9 cellular contexts compared by ENCODE assay signal in genomic region chr22:19959587-19960490, GRCh38. TPM values are rescaled to one million over a fixed set of nuclear protein-coding genes. Genes with fewer than 3 reads are reported as not detected.
A peak's percentile ranks its signal among the peaks of the same experiment; 100 is the strongest.
DNase-seq lines count a peak whose midpoint lies in the region; ATAC-seq, FAIRE-seq and TF ChIP-seq lines count a peak whose summit lies in the region.
"Had no signal": no experiment of that assay in that cellular context is flagged by ENCODE, and none has a peak within 500 bp of the region (broad histone marks: within the 10 kb centered on the region; RNA-seq: fewer than 3 reads in every experiment).

No MANE protein-coding gene starts in this region.

- intact Hi-C loops in colonic mucosa (cut with DNase I) = loop anchor here (10.0 kb wide), 1 partner anchor 155 kb away; the partner anchor contains the start of genes RANBP1 and TRMT2A
- intact Hi-C loops in HepG2 (cut with micrococcal nuclease; ENCODE audit: unreplicated experiment) = no loop called here

- no peaks in the 10 kb centered on the region for H4K20me1 ChIP-seq in HepG2 (ENCODE audit: insufficient read depth, low read length)

- in situ Hi-C loops in HepG2 (cut with HindIII; ENCODE audit: extremely low pct_ligation_motif_present, low pct_unique_long_range_greater_than_20kb) = no loop called here

- H3K4me1 ChIP-seq in HUES64 (ENCODE audit: insufficient read depth, low read length) (peaks cover 18% of the 10 kb centered on the region), colonic mucosa (peaks cover 16% of the 10 kb centered on the region), HepG2 (ENCODE audit: insufficient read depth, low read length) (peaks cover 63% of the 10 kb centered on the region), stomach smooth muscle (ENCODE audit: control insufficient read depth, insufficient read depth, low read length) (peaks cover 38% of the 10 kb centered on the region)

- DNase-seq in colonic mucosa (no peak), HepG2 (ENCODE audit: low spot score) (no peak), HEK293T (ENCODE audit: extremely low spot score) (no peak)
- DNase-seq in activated effector memory CD4-positive, alpha-beta T cell treated with anti-CD3 and anti-CD28 coated beads, Interleukin-2, amount 50 U/mL, for 16 hours = no peak
- DNase-seq: activated CD4-positive, alpha-beta T cell treated with anti-CD3 and anti-CD28 coated beads, Interleukin-2, amount 50 U/mL, for 4 hours had no signal

- peak; percentile 57 for ATAC-seq in HepG2
- ATAC-seq in GM21423 (IDR thresholded peaks at IDR 0.05; ENCODE audit: unreplicated experiment) = no peak
- no peak for ATAC-seq in HG03378 (IDR thresholded peaks at IDR 0.05; ENCODE audit: unreplicated experiment)

- 30% methylated on average over 13 of the region's 13 CpGs for WGBS in HUES64
- WGBS in HepG2 (ENCODE audit: low lambda C conversion rate) = 2% methylated on average over 5 of the region's 13 CpGs

- POLR2A ChIA-PET in HepG2 (lab: Yijun Ruan, JAX) = interaction anchor here (0.6 to 2.8 kb wide), 7 partner anchors 10 to 104 kb away, joined by 3 to 14 read pairs (median 5); partner anchors contain the start of genes COMT and TXNRD2
- POLR2A ChIA-PET in HEK293T (lab: Yijun Ruan, JAX) = interaction anchor here (0.9 kb wide), 1 partner anchor 51 kb away, joined by 3 read pairs; no protein-coding TSS in a partner anchor

- CTCF ChIA-PET in HepG2 (lab: Yijun Ruan, JAX; ENCODE audit: low intra/inter-chr PET ratio, low total read pairs) = no interaction called here
- CTCF ChIA-PET in HEK293T (lab: Yijun Ruan, JAX) = interaction anchor here (1.4 kb wide), 1 partner anchor 12 kb away, joined by 6 read pairs; no protein-coding TSS in a partner anchor

- H3K4me3 ChIP-seq in HUES64 (ENCODE audit: low read length) (peak overlapping the region; percentile 40), colonic mucosa (peak overlapping the region; percentile 24), HepG2 (replicated peaks in 1 of 3; ENCODE audit: insufficient read depth in 1 of 3, low read depth in 2 of 3, low read length in 3 of 3) (peak overlapping the region; percentile 15 to 83 (median 32)), stomach smooth muscle (ENCODE audit: low read length in 2 of 2) (peak overlapping the region; percentile 36 to 68)

- TF ChIP-seq POLR2A in HepG2 (IDR thresholded peaks at IDR 0.05; ENCODE audit: insufficient read depth in 1 of 2, low read depth in 2 of 2, low read length in 2 of 2) = peak; percentile 87 to 90

- peak overlapping the region; percentile 100 for H3K4me2 ChIP-seq in HepG2 (ENCODE audit: low read depth, low read length)

- TF ChIP-seq EP300 in HepG2 (IDR thresholded peaks at IDR 0.05; ENCODE audit: low read depth in 2 of 2, low read length in 2 of 2) = peak in 1 of 2 experiments; percentile 42; a peak in 2 of 4 replicates
- TF ChIP-seq EP300 in HepG2 (CRISPR knock-in tag; IDR thresholded peaks at IDR 0.05; ENCODE audit: borderline replicate concordance) = peak; percentile 84

- H3K27me3 ChIP-seq in HUES64 (ENCODE audit: insufficient read depth, low read length) (no peaks in the 10 kb centered on the region), colonic mucosa (no peaks in the 10 kb centered on the region), HepG2 (ENCODE audit: control insufficient read depth in 1 of 2, insufficient read depth in 2 of 2, low read length in 2 of 2) (no peaks in the 10 kb centered on the region), stomach smooth muscle (ENCODE audit: control insufficient read depth in 1 of 2, insufficient read depth in 2 of 2, low read length in 2 of 2) (no peaks in the 10 kb centered on the region)

- H3K9me3 ChIP-seq in HUES64 (ENCODE audit: insufficient read depth, low read depth, low read length) (no peaks in the 10 kb centered on the region), colonic mucosa (no peaks in the 10 kb centered on the region), HepG2 (ENCODE audit: low read length) (no peaks in the 10 kb centered on the region), stomach smooth muscle (ENCODE audit: control insufficient read depth in 2 of 2, low read length in 2 of 2) (no peaks in the 10 kb centered on the region)

- TF ChIP-seq CTCF in colonic mucosa (IDR thresholded peaks at IDR 0.05) = no peak
- TF ChIP-seq CTCF in HepG2 (CRISPR knock-in tag; IDR thresholded peaks at IDR 0.05) = peak; percentile 22; the same call in 1 of the 2 replicates

- H3K36me3 ChIP-seq in HUES64 (ENCODE audit: insufficient read depth, low read length) (peaks cover 4% of the 10 kb centered on the region; the same call in 1 of the 2 replicates), colonic mucosa (no peaks in the 10 kb centered on the region), HepG2 (replicated peaks in 1 of 2; ENCODE audit: control insufficient read depth in 1 of 2, insufficient read depth in 2 of 2, low read length in 2 of 2) (peaks cover 4 to 16% of the 10 kb centered on the region in 2 experiments; a peak in 3 of 5 replicates), stomach smooth muscle (ENCODE audit: control insufficient read depth in 2 of 2, insufficient read depth in 2 of 2, low read length in 2 of 2) (peaks cover 0 to 13% of the 10 kb centered on the region in 2 donors)

- H2AFZ ChIP-seq in HepG2 (ENCODE audit: low read length) = no peak overlapping the region

- FAIRE-seq in HepG2 (lab: Jason Lieb, UNC) = no peak

- BruUV-seq in HepG2 (replicated peaks; lab: Mats Ljungman, UMichigan) = TSS peak; percentile 56

- peak; percentile 79 for TF ChIP-seq RAD21 in HepG2 (CRISPR knock-in tag; IDR thresholded peaks at IDR 0.05)

- H3K79me2 ChIP-seq in HepG2 (ENCODE audit: insufficient read depth, low read length) = peaks cover 12% of the 10 kb centered on the region

- H3K27ac ChIP-seq in HUES64 (ENCODE audit: low read depth, low read length) = peak overlapping the region; percentile 73; the same call in 1 of the 2 replicates
- no peak overlapping the region for H3K27ac ChIP-seq in colonic mucosa
- peak overlapping the region; percentile 99 for H3K27ac ChIP-seq in HepG2 (ENCODE audit: extremely low read length, insufficient read depth, low read length)
- H3K27ac ChIP-seq in stomach smooth muscle (ENCODE audit: low read length) = peak overlapping the region; percentile 62

- H3K9ac ChIP-seq in HUES64 (ENCODE audit: low read depth, low read length) (peak overlapping the region; percentile 41), colonic mucosa (ENCODE audit: low read depth in 2 of 2, low read length in 2 of 2) (no peak overlapping the region), HepG2 (ENCODE audit: insufficient read depth, low read depth, low read length) (peak overlapping the region; percentile 75), stomach smooth muscle (ENCODE audit: low read length in 2 of 2) (peak overlapping the region; percentile 36 to 50)

RNA-seq across cellular contexts. Expression of gene TXNRD2, which starts 18.2 kb away (rescaled TPM):
- polyA plus RNA-seq in HUES64 (2013, experiment 1 of 2) = 12.2 TPM
- polyA plus RNA-seq in HUES64 (2013, experiment 2 of 2) = 12.3 TPM
- total RNA-seq in colonic mucosa (10 to 100 TPM; 22.3 to 29.5 TPM), HepG2 (2016; rRNA removed; fragmentation: Illumina TruSeq; extraction: Trizol) (16.4 and 18.6 TPM in 2 replicates)
- total RNA-seq in HepG2 (2016; cell fraction: cytosol; rRNA removed; fragmentation: Illumina TruSeq; extraction: Trizol; ENCODE audit: low read depth) = 4.6 and 5.3 TPM in 2 replicates
- total RNA-seq in HepG2 (2016; cell fraction: insoluble cytoplasmic fraction; rRNA removed; fragmentation: Illumina TruSeq; extraction: Trizol) = 16.6 and 20.5 TPM in 2 replicates
- 7.4 and 8.1 TPM in 2 replicates for total RNA-seq in HepG2 (2016; cell fraction: membrane; rRNA removed; fragmentation: Illumina TruSeq; extraction: Trizol)
- 17.3 and 19.7 TPM in 2 replicates for total RNA-seq in HepG2 (2016; cell fraction: nucleus; rRNA removed; fragmentation: Illumina TruSeq; extraction: Trizol)
- polyA plus RNA-seq in HepG2 (2011; rRNA removed) = 17.5 and 23.4 TPM in 2 replicates
- 11.8 and 19.6 TPM in 2 replicates for polyA plus RNA-seq in HepG2 (2011; cell fraction: cytosol; rRNA removed)
- polyA plus RNA-seq in HepG2 (2011; cell fraction: nucleus; rRNA removed) = 74.7 and 94.3 TPM in 2 replicates
- 11.2 and 13.2 TPM in 2 replicates for polyA plus RNA-seq in HepG2 (2012)
- 3.6 and 4.0 TPM in 2 replicates for polyA plus RNA-seq in HepG2 (2016; cell fraction: cytosol; fragmentation: Illumina TruSeq; extraction: Trizol; ENCODE audit: low read depth)
- 17.8 and 20.1 TPM in 2 replicates for polyA plus RNA-seq in HepG2 (2016; cell fraction: insoluble cytoplasmic fraction; fragmentation: Illumina TruSeq; extraction: Trizol; ENCODE audit: low read depth)
- polyA plus RNA-seq in HepG2 (2016; cell fraction: membrane; fragmentation: Illumina TruSeq; extraction: Trizol; ENCODE audit: low read depth) = 5.9 and 6.5 TPM in 2 replicates
- 34.4 and 34.7 TPM in 2 replicates for polyA plus RNA-seq in HepG2 (2016; cell fraction: nucleus; fragmentation: Illumina TruSeq; extraction: Trizol; ENCODE audit: insufficient read depth, low read depth)
- polyA minus RNA-seq in HepG2 (2011; rRNA and poly(A)+ RNA removed; ENCODE audit: low replicate concordance) = 28.2 and 29.9 TPM in 2 replicates
- polyA minus RNA-seq in HepG2 (2011; cell fraction: cytosol; rRNA and poly(A)+ RNA removed) = 10.6 and 12.9 TPM in 2 replicates
- 24.5 and 27.3 TPM in 2 replicates for polyA minus RNA-seq in HepG2 (2011; cell fraction: nucleus; rRNA and poly(A)+ RNA removed)

RNA-seq across cellular contexts. Expression of gene COMT, which starts 18.3 kb away (rescaled TPM):
- polyA plus RNA-seq in HUES64 (2013, experiment 1 of 2) = 39.3 TPM
- polyA plus RNA-seq in HUES64 (2013, experiment 2 of 2) = 49.7 TPM
- total RNA-seq in colonic mucosa = 100 to 1,000 TPM in 1 of 2 donors, 10 to 100 TPM in 1; 70.0 to 125 TPM
- 144 and 162 TPM in 2 replicates for total RNA-seq in HepG2 (2016; rRNA removed; fragmentation: Illumina TruSeq; extraction: Trizol)
- 44.0 and 61.5 TPM in 2 replicates for total RNA-seq in HepG2 (2016; cell fraction: cytosol; rRNA removed; fragmentation: Illumina TruSeq; extraction: Trizol; ENCODE audit: low read depth)
- total RNA-seq in HepG2 (2016; cell fraction: insoluble cytoplasmic fraction; rRNA removed; fragmentation: Illumina TruSeq; extraction: Trizol) = 127 and 167 TPM in 2 replicates
- 60.4 and 90.3 TPM in 2 replicates for total RNA-seq in HepG2 (2016; cell fraction: membrane; rRNA removed; fragmentation: Illumina TruSeq; extraction: Trizol)
- total RNA-seq in HepG2 (2016; cell fraction: nucleus; rRNA removed; fragmentation: Illumina TruSeq; extraction: Trizol) = 92.2 and 95.4 TPM in 2 replicates
- 156 and 194 TPM in 2 replicates for polyA plus RNA-seq in HepG2 (2011; rRNA removed)
- polyA plus RNA-seq in HepG2 (2011; cell fraction: cytosol; rRNA removed) = 185 and 260 TPM in 2 replicates
- 192 TPM in 2 replicates for polyA plus RNA-seq in HepG2 (2011; cell fraction: nucleus; rRNA removed)
- 90.6 and 123 TPM in 2 replicates for polyA plus RNA-seq in HepG2 (2012)
- polyA plus RNA-seq in HepG2 (2016; cell fraction: cytosol; fragmentation: Illumina TruSeq; extraction: Trizol; ENCODE audit: low read depth) = 59.9 and 87.6 TPM in 2 replicates
- polyA plus RNA-seq in HepG2 (2016; cell fraction: insoluble cytoplasmic fraction; fragmentation: Illumina TruSeq; extraction: Trizol; ENCODE audit: low read depth) = 139 and 159 TPM in 2 replicates
- 62.3 and 85.6 TPM in 2 replicates for polyA plus RNA-seq in HepG2 (2016; cell fraction: membrane; fragmentation: Illumina TruSeq; extraction: Trizol; ENCODE audit: low read depth)
- polyA plus RNA-seq in HepG2 (2016; cell fraction: nucleus; fragmentation: Illumina TruSeq; extraction: Trizol; ENCODE audit: insufficient read depth, low read depth) = 155 and 158 TPM in 2 replicates
- 32.2 and 191 TPM in 2 replicates for polyA minus RNA-seq in HepG2 (2011; rRNA and poly(A)+ RNA removed; ENCODE audit: low replicate concordance)
- 76.6 and 84.9 TPM in 2 replicates for polyA minus RNA-seq in HepG2 (2011; cell fraction: cytosol; rRNA and poly(A)+ RNA removed)
- 33.6 and 36.1 TPM in 2 replicates for polyA minus RNA-seq in HepG2 (2011; cell fraction: nucleus; rRNA and poly(A)+ RNA removed)

RNA-seq across cellular contexts. Expression of gene ARVCF, which starts 56.8 kb away (rescaled TPM):
- polyA plus RNA-seq in HUES64 (2013, experiment 1 of 2) = 34.8 TPM
- polyA plus RNA-seq in HUES64 (2013, experiment 2 of 2) = 33.9 TPM
- 10 to 100 TPM; 11.7 to 18.5 TPM for total RNA-seq in colonic mucosa
- 10.4 and 17.7 TPM in 2 replicates for total RNA-seq in HepG2 (2016; rRNA removed; fragmentation: Illumina TruSeq; extraction: Trizol)
- 3.9 and 4.0 TPM in 2 replicates for total RNA-seq in HepG2 (2016; cell fraction: cytosol; rRNA removed; fragmentation: Illumina TruSeq; extraction: Trizol; ENCODE audit: low read depth)
- 8.1 and 18.0 TPM in 2 replicates for total RNA-seq in HepG2 (2016; cell fraction: insoluble cytoplasmic fraction; rRNA removed; fragmentation: Illumina TruSeq; extraction: Trizol)
- total RNA-seq in HepG2 (2016; cell fraction: membrane; rRNA removed; fragmentation: Illumina TruSeq; extraction: Trizol) = 3.8 and 4.0 TPM in 2 replicates
- total RNA-seq in HepG2 (2016; cell fraction: nucleus; rRNA removed; fragmentation: Illumina TruSeq; extraction: Trizol) = 20.2 and 20.4 TPM in 2 replicates
- polyA plus RNA-seq in HepG2 (2011; rRNA removed) = 16.4 and 23.8 TPM in 2 replicates
- 8.4 and 13.1 TPM in 2 replicates for polyA plus RNA-seq in HepG2 (2011; cell fraction: cytosol; rRNA removed)
- 152 and 182 TPM in 2 replicates for polyA plus RNA-seq in HepG2 (2011; cell fraction: nucleus; rRNA removed)
- polyA plus RNA-seq in HepG2 (2012) = 11.1 and 12.4 TPM in 2 replicates
- polyA plus RNA-seq in HepG2 (2016; cell fraction: cytosol; fragmentation: Illumina TruSeq; extraction: Trizol; ENCODE audit: low read depth) = 0.99 and 1.4 TPM in 2 replicates
- 8.5 and 10.9 TPM in 2 replicates for polyA plus RNA-seq in HepG2 (2016; cell fraction: insoluble cytoplasmic fraction; fragmentation: Illumina TruSeq; extraction: Trizol; ENCODE audit: low read depth)
- 2.0 and 2.3 TPM in 2 replicates for polyA plus RNA-seq in HepG2 (2016; cell fraction: membrane; fragmentation: Illumina TruSeq; extraction: Trizol; ENCODE audit: low read depth)
- 42.2 and 48.6 TPM in 2 replicates for polyA plus RNA-seq in HepG2 (2016; cell fraction: nucleus; fragmentation: Illumina TruSeq; extraction: Trizol; ENCODE audit: insufficient read depth, low read depth)
- polyA minus RNA-seq in HepG2 (2011; rRNA and poly(A)+ RNA removed; ENCODE audit: low replicate concordance) = 1.2 and 26.6 TPM in 2 replicates
- 9.2 and 12.0 TPM in 2 replicates for polyA minus RNA-seq in HepG2 (2011; cell fraction: cytosol; rRNA and poly(A)+ RNA removed)
- 28.6 and 29.7 TPM in 2 replicates for polyA minus RNA-seq in HepG2 (2011; cell fraction: nucleus; rRNA and poly(A)+ RNA removed)

Comparison
In these comparisons a context has a peak if more than half of its experiments do, and no peak if none do; other contexts are left out.
1. H3K9ac ChIP-seq: peak in HUES64 (single experiment), HepG2 (single experiment) and stomach smooth muscle (2 of 2); none in colonic mucosa (0 of 2).
2. Peak in every context shown above with its lines, with median percentiles within 50 percentile points of each other: H3K4me3 ChIP-seq.